ENCODE assay signal across 8 cellular contexts in genomic region chr19:41882568-41883462, GRCh38. TPM values are rescaled to one million over a fixed set of nuclear protein-coding genes. Genes with fewer than 3 reads are reported as not detected.
A peak's percentile ranks its signal among the peaks of the same experiment; 100 is the strongest.
DNase-seq lines count a peak whose midpoint lies in the region; ATAC-seq and TF ChIP-seq lines count a peak whose summit lies in the region.

A gene with protein sequence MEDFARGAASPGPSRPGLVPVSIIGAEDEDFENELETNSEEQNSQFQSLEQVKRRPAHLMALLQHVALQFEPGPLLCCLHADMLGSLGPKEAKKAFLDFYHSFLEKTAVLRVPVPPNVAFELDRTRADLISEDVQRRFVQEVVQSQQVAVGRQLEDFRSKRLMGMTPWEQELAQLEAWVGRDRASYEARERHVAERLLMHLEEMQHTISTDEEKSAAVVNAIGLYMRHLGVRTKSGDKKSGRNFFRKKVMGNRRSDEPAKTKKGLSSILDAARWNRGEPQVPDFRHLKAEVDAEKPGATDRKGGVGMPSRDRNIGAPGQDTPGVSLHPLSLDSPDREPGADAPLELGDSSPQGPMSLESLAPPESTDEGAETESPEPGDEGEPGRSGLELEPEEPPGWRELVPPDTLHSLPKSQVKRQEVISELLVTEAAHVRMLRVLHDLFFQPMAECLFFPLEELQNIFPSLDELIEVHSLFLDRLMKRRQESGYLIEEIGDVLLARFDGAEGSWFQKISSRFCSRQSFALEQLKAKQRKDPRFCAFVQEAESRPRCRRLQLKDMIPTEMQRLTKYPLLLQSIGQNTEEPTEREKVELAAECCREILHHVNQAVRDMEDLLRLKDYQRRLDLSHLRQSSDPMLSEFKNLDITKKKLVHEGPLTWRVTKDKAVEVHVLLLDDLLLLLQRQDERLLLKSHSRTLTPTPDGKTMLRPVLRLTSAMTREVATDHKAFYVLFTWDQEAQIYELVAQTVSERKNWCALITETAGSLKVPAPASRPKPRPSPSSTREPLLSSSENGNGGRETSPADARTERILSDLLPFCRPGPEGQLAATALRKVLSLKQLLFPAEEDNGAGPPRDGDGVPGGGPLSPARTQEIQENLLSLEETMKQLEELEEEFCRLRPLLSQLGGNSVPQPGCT (plus strand): TSS chr19:41883184. CDS start chr19:41888083, 4,899 bp downstream.

- H3K4me1 ChIP-seq in heart right ventricle (peaks cover 9 to 54% (median 34%) of the 10 kb centered on the region in 9 donors), rectal smooth muscle tissue (ENCODE audit: control insufficient read depth, insufficient read depth, low read length) (no peaks in the 10 kb centered on the region)

- intact Hi-C loops in heart right ventricle (cut with DNase I), result loop anchor here in 5 of 10 donors (1.0 to 10.0 kb wide), 4 partner anchors 22 to 74 kb away; partner anchors contain the start of genes RPS19 (in 3 of the 5) and RABAC1 (in 2 of the 5)

- H3K9me3 ChIP-seq in heart right ventricle, result no peaks in the 10 kb centered on the region

- no peaks in the 10 kb centered on the region for H3K9me3 Mint-ChIP-seq in activated naive CD8-positive, alpha-beta T cell treated with anti-CD3 and anti-CD28 coated beads for 36 hours

- no peaks in the 10 kb centered on the region for H3K27me3 ChIP-seq in heart right ventricle
- H3K27me3 ChIP-seq in rectal smooth muscle tissue (ENCODE audit: control insufficient read depth, insufficient read depth, low read length), result no peaks in the 10 kb centered on the region

- H3K36me3 ChIP-seq in heart right ventricle, result peaks cover 0 to 13% (median 0%) of the 10 kb centered on the region in 9 donors
- no peaks in the 10 kb centered on the region for H3K36me3 ChIP-seq in rectal smooth muscle tissue (ENCODE audit: control insufficient read depth, insufficient read depth, low read length)

- H3K4me3 ChIP-seq in heart right ventricle (peak within 1 kb of the TSS; percentile 79 to 99 (median 96)), rectal smooth muscle tissue (ENCODE audit: low read length) (peak within 1 kb of the TSS; percentile 79)

- 2% methylated on average over 40 to 71 of the region's 80 CpGs for WGBS in heart right ventricle, 2 donors

- H3K27ac ChIP-seq in RWPE1 (peak within 1 kb of the TSS; percentile 91), heart right ventricle (peak within 1 kb of the TSS; percentile 89 to 99 (median 94)), rectal smooth muscle tissue (ENCODE audit: low read depth, low read length) (peak within 1 kb of the TSS; percentile 50)

- peak; percentile 26 for ATAC-seq in GM19324 (IDR thresholded peaks at IDR 0.05; ENCODE audit: low FRiP score, unreplicated experiment)
- peak; percentile 24 to 57 (median 41) for ATAC-seq in heart right ventricle
- ATAC-seq in GM21825 (IDR thresholded peaks at IDR 0.05; ENCODE audit: unreplicated experiment), result no peak

- peak; percentile 43 for DNase-seq in ACHN
- DNase-seq in RWPE1 (ENCODE audit: low spot score), result peak; percentile 65
- DNase-seq in activated naive CD8-positive, alpha-beta T cell treated with anti-CD3 and anti-CD28 coated beads for 36 hours, result peak; percentile 66
- DNase-seq in heart right ventricle, result peak; percentile 74 to 79
- no peak for DNase-seq in occipital lobe (lab: John Stamatoyannopoulos, UW)

- peak within 1 kb of the TSS; percentile 93 for H3K4me3 Mint-ChIP-seq in activated naive CD8-positive, alpha-beta T cell treated with anti-CD3 and anti-CD28 coated beads for 36 hours

- H3K27me3 Mint-ChIP-seq in activated naive CD8-positive, alpha-beta T cell treated with anti-CD3 and anti-CD28 coated beads for 36 hours, result no peaks in the 10 kb centered on the region

- in situ Hi-C loops in ACHN (cut with HindIII; ENCODE audit: low pct_ligation_motif_present, low pct_unique_long_range_greater_than_20kb, low sequenced_read_pairs), result no loop called here

- POLR2A ChIA-PET in RWPE1 (lab: Yijun Ruan, JAX; ENCODE audit: low non-redundant PET), result interaction anchor here (0.7 kb wide), 1 partner anchor 23 kb away, joined by 4 read pairs; the partner anchor contains the start of gene RPS19

- peaks cover 52% of the 10 kb centered on the region for H3K4me1 Mint-ChIP-seq in activated naive CD8-positive, alpha-beta T cell treated with anti-CD3 and anti-CD28 coated beads for 36 hours

- H3K27ac Mint-ChIP-seq in activated naive CD8-positive, alpha-beta T cell treated with anti-CD3 and anti-CD28 coated beads for 36 hours, result peak within 1 kb of the TSS; percentile 95

- peak within 1 kb of the TSS; percentile 29 for H3K9ac ChIP-seq in rectal smooth muscle tissue (ENCODE audit: low read length)

- peaks cover 28% of the 10 kb centered on the region for H3K36me3 Mint-ChIP-seq in activated naive CD8-positive, alpha-beta T cell treated with anti-CD3 and anti-CD28 coated beads for 36 hours

- CTCF ChIA-PET in RWPE1 (lab: Yijun Ruan, JAX), result interaction anchor here (0.6 to 2.7 kb wide), 4 partner anchors 9 to 72 kb away, joined by 3 to 6 read pairs (median 3); partner anchors contain the start of gene RPS19

- TF ChIP-seq CTCF in RWPE1 (conservative IDR thresholded peaks at IDR 0.05; ENCODE audit: low read depth), result no peak
- no peak for TF ChIP-seq CTCF in heart right ventricle (IDR thresholded peaks at IDR 0.05)

RNA-seq across cellular contexts. Expression of the gene that starts here (rescaled TPM):
- 100 to 1,000 TPM; 285 to 295 TPM for total RNA-seq in activated naive CD8-positive, alpha-beta T cell treated with anti-CD3 and anti-CD28 coated beads for 36 hours
- total RNA-seq in heart right ventricle (10 to 100 TPM; 20.2 to 57.7 (median 25.9) TPM), occipital lobe (8.7 TPM)
- polyA plus RNA-seq in heart right ventricle, result 100 to 1,000 TPM in 1 of 2 donors, 10 to 100 TPM in 1; 33.4 to 143 TPM

Comparison
In these comparisons a context has a peak if more than half of its experiments do, and no peak if none do; other contexts are left out.
1. RNA of the gene that starts here (total RNA-seq): 285 to 295 TPM in activated naive CD8-positive, alpha-beta T cell treated with anti-CD3 and anti-CD28 coated beads for 36 hours; 20.2 to 57.7 TPM in heart right ventricle and 8.7 TPM in occipital lobe (single experiment); every median in the first group is over 4 times any median in the second.
2. Peak in every context shown above with its lines, with median percentiles within 50 percentile points of each other: H3K27ac ChIP-seq.